31 cellular contexts compared by ENCODE assay signal in genomic region chr1:42783092-42783491, GRCh38. TPM values are rescaled to one million over a fixed set of nuclear protein-coding genes. Genes with fewer than 3 reads are reported as not detected.
"Had no signal": no experiment of that assay in that cellular context is flagged by ENCODE, and none has a peak within 500 bp of the region (broad histone marks: within the 10 kb centered on the region; RNA-seq: fewer than 3 reads in every experiment).

No MANE protein-coding gene starts in this region.

- H3K4me1 ChIP-seq: neural progenitor cell, parathyroid adenoma, psoas muscle had no signal

- ATAC-seq: natural killer cell; psoas muscle; right cardiac atrium; sciatic nerve; stimulated activated naive B cell treated with anti-CD40 and anti-IgM and Interleukin-4, amounts not matched to agents 10 μg/mL and 1 μg/mL and 100 μg/mL, for 72 hours had no signal

- H3K4me3 Mint-ChIP-seq: natural killer cell; nephron; neural progenitor cell; stimulated activated naive B cell treated with anti-CD40 and anti-IgM and Interleukin-4, amounts not matched to agents 10 μg/mL and 1 μg/mL and 100 μg/mL, for 72 hours; stimulated activated naive CD8-positive, alpha-beta T cell treated with anti-CD3 and anti-CD28 coated beads, Interleukin-15, Interleukin-2, amounts not matched to agents 100 ng/mL and 50 ng/mL, for 24 hours had no signal

- H3K4me3 ChIP-seq: neural progenitor cell, ovary, psoas muscle, skin epidermis, smooth muscle cell, spleen, stomach, thoracic aorta, thyroid gland, tibial nerve, upper lobe of left lung, vagina had no signal

- H3K4me1 Mint-ChIP-seq: nephron, neural progenitor cell had no signal

- H2AFZ ChIP-seq: neural progenitor cell, parathyroid adenoma had no signal

- H3K79me2 ChIP-seq: parathyroid adenoma had no signal

- FAIRE-seq: urothelium cell line had no signal

- H3K27ac ChIP-seq: neural progenitor cell, ovary, parathyroid adenoma, psoas muscle, skin epidermis, spleen, stomach, thoracic aorta, thyroid gland, tibial nerve, upper lobe of left lung, vagina had no signal

- H3K27ac Mint-ChIP-seq: nephron; neural progenitor cell; progenitor cell of endocrine pancreas; stimulated activated naive B cell treated with anti-CD40 and anti-IgM and Interleukin-4, amounts not matched to agents 10 μg/mL and 1 μg/mL and 100 μg/mL, for 72 hours; stimulated activated naive CD8-positive, alpha-beta T cell treated with anti-CD3 and anti-CD28 coated beads, Interleukin-15, Interleukin-2, amounts not matched to agents 100 ng/mL and 50 ng/mL, for 24 hours had no signal

- H3K9me3 ChIP-seq: ovary, psoas muscle, spleen, stomach, thoracic aorta, thyroid gland, tibial nerve, upper lobe of left lung, vagina had no signal

- H3K9ac ChIP-seq: neural progenitor cell, parathyroid adenoma had no signal

- DNase-seq: natural killer cell; occipital lobe; ovary; posterior cingulate gyrus; psoas muscle; right cardiac atrium; spleen; stimulated activated CD4-positive, alpha-beta T cell treated with anti-CD3 and anti-CD28 coated beads, Interleukin-12 subunit alpha, Interleukin-12 subunit beta, amount 100 ng/mL, for 4 hours; stimulated activated CD4-positive, alpha-beta T cell treated with anti-CD3 and anti-CD28 coated beads, Interleukin-1b, Interleukin-23, amount 100 ng/mL, for 48 hours; stimulated activated CD4-positive, alpha-beta T cell treated with anti-CD3 and anti-CD28 coated beads, Interleukin-4, amount 100 ng/mL, for 1 hour; stimulated activated CD4-positive, alpha-beta T cell treated with anti-CD3 and anti-CD28 coated beads, Interleukin-4, amount 100 ng/mL, for 4 hours; stimulated activated CD8-positive, alpha-beta memory T cell treated with anti-CD3 and anti-CD28 coated beads, Interleukin-4, amount 100 ng/mL, for 48 hours; stimulated activated naive B cell treated with anti-CD40 and anti-IgM and Interleukin-4, amounts not matched to agents 10 μg/mL and 1 μg/mL and 100 μg/mL, for 72 hours; stimulated activated naive CD4-positive, alpha-beta T cell treated with Interleukin-2 at 50 U/mL for 16 hours; stomach; thyroid gland; trophoblast cell; upper lobe of left lung had no signal

- H3K36me3 ChIP-seq: neural progenitor cell, ovary had no signal

- H3K4me2 ChIP-seq: neural progenitor cell, smooth muscle cell had no signal

- H3K27me3 Mint-ChIP-seq: progenitor cell of endocrine pancreas had no signal

- H3K27me3 ChIP-seq: neural progenitor cell, ovary, thyroid gland, tibial nerve, upper lobe of left lung, vagina had no signal

RNA-seq across cellular contexts. Expression of gene TMEM269, which starts 1.7 kb away (rescaled TPM):
- total RNA-seq: renal cortical epithelial cell, vagina had no signal
- polyA plus RNA-seq: right cardiac atrium had no signal
